In genomic region chr11:61812736-61813411, GRCh38 we compare ENCODE assay signal across 25 cellular contexts. TPM values are rescaled to one million over a fixed set of nuclear protein-coding genes. Genes with fewer than 3 reads are reported as not detected.
DNase-seq lines count a peak whose midpoint lies in the region; ATAC-seq and TF ChIP-seq lines count a peak whose summit lies in the region.
"Had no signal": no experiment of that assay in that cellular context is flagged by ENCODE, and none has a peak within 500 bp of the region (broad histone marks: within the 10 kb centered on the region; RNA-seq: fewer than 3 reads in every experiment).

No MANE protein-coding gene starts in this region.

- H3K9me3 Mint-ChIP-seq in brain: peaks cover 0 to 4% (median 0%) of the 10 kb centered on the region in 5 experiments
- H3K9me3 Mint-ChIP-seq in neural crest cell: peaks cover 9% of the 10 kb centered on the region
- peaks cover 11% of the 10 kb centered on the region for H3K9me3 Mint-ChIP-seq in type B pancreatic cell
- H3K9me3 Mint-ChIP-seq in activated CD4-positive, alpha-beta memory T cell treated with anti-CD3 and anti-CD28 coated beads, Interleukin-2, amount 10 ng/mL, durations not matched to agents 7 days and 5 days: no peaks in the 10 kb centered on the region
- H3K9me3 Mint-ChIP-seq: GM23338 had no signal

- no peak overlapping the region for H3K4me2 ChIP-seq in DND-41 (ENCODE audit: insufficient read depth, low read length)
- H3K4me2 ChIP-seq: A549, GM23338 had no signal

- ATAC-seq in DND-41 (ENCODE audit: insufficient read depth, low read depth): no peak
- ATAC-seq in GM21786 (IDR thresholded peaks at IDR 0.05; ENCODE audit: unreplicated experiment): no peak
- ATAC-seq: A549, GM23338, HCT116, PC-3, Right ventricle myocardium inferior, SK-N-SH treated with all-trans-retinoic acid at 6 μM for 48 hours had no signal

- intact Hi-C loops in A673 (cut with micrococcal nuclease; ENCODE audit: unreplicated experiment): no loop called here

- H3K4me1 ChIP-seq in A673 (ENCODE audit: insufficient read depth, low read length, poor library complexity, severe bottlenecking) (peaks cover 28% of the 10 kb centered on the region), DND-41 (ENCODE audit: insufficient read depth, low read length) (peaks cover 25% of the 10 kb centered on the region)
- H3K4me1 ChIP-seq: SJCRH30 had no signal

- no peak overlapping the region for H3K9ac ChIP-seq in DND-41 (ENCODE audit: low read depth, low read length)

- H3K4me3 ChIP-seq in A673 (ENCODE audit: low read depth, low read length, poor library complexity, severe bottlenecking): no peak overlapping the region
- no peak overlapping the region for H3K4me3 ChIP-seq in DND-41 (ENCODE audit: low read depth in 1 of 2, low read length in 2 of 2)
- H3K4me3 ChIP-seq: A549, GM23338, MG63, SJCRH30 had no signal

- H3K79me2 ChIP-seq in DND-41 (ENCODE audit: insufficient read depth, low read length): peaks cover 85% of the 10 kb centered on the region

- no peak overlapping the region for H2AFZ ChIP-seq in DND-41 (ENCODE audit: low read depth, low read length)
- H2AFZ ChIP-seq: GM23338 had no signal

- H3K36me3 Mint-ChIP-seq in brain (peaks cover 63% of the 10 kb centered on the region), neural crest cell (ENCODE audit: low read depth) (peaks cover 44% of the 10 kb centered on the region), type B pancreatic cell (peaks cover 29% of the 10 kb centered on the region)
- peaks cover 53% of the 10 kb centered on the region for H3K36me3 Mint-ChIP-seq in activated CD4-positive, alpha-beta memory T cell treated with anti-CD3 and anti-CD28 coated beads, Interleukin-2, amount 10 ng/mL, durations not matched to agents 7 days and 5 days (ENCODE audit: low read depth)

- H3K9me3 ChIP-seq in A673 (ENCODE audit: low read depth, low read length, poor library complexity, severe bottlenecking) (no peaks in the 10 kb centered on the region), DND-41 (ENCODE audit: insufficient read depth, low read length, severe bottlenecking) (no peaks in the 10 kb centered on the region)
- H3K9me3 ChIP-seq: A549, MG63, SJCRH30 had no signal

- H3K27me3 Mint-ChIP-seq in brain (peaks cover 3% of the 10 kb centered on the region), neural crest cell (ENCODE audit: low read depth) (no peaks in the 10 kb centered on the region), type B pancreatic cell (no peaks in the 10 kb centered on the region)
- H3K27me3 Mint-ChIP-seq in activated CD4-positive, alpha-beta memory T cell treated with anti-CD3 and anti-CD28 coated beads, Interleukin-2, amount 10 ng/mL, durations not matched to agents 7 days and 5 days: peaks cover 9% of the 10 kb centered on the region

- no peak for TF ChIP-seq CTCF in A673 (conservative IDR thresholded peaks at IDR 0.05; ENCODE audit: low read depth, low read length)
- TF ChIP-seq CTCF in DND-41 (IDR thresholded peaks at IDR 0.05; ENCODE audit: borderline replicate concordance, extremely low read depth, low read length, poor library complexity, severe bottlenecking): no peak
- TF ChIP-seq CTCF in brain (conservative IDR thresholded peaks at IDR 0.05): no peak
- no peak for TF ChIP-seq CTCF in neural crest cell (conservative IDR thresholded peaks at IDR 0.05)
- no peak for TF ChIP-seq CTCF in type B pancreatic cell (conservative IDR thresholded peaks at IDR 0.05)

- H3K4me3 Mint-ChIP-seq in brain (peak overlapping the region in 3 of 5 experiments; percentile 13 to 34 (median 20)), neural crest cell (peak overlapping the region; percentile 61), type B pancreatic cell (no peak overlapping the region)
- no peak overlapping the region for H3K4me3 Mint-ChIP-seq in activated CD4-positive, alpha-beta memory T cell treated with anti-CD3 and anti-CD28 coated beads, Interleukin-2, amount 10 ng/mL, durations not matched to agents 7 days and 5 days
- H3K4me3 Mint-ChIP-seq: CD14-positive monocyte, GM23338 had no signal

- DNase-seq in A673 (ENCODE audit: low spot score) (no peak), DND-41 (no peak), neural crest cell (ENCODE audit: low read depth, low spot score) (no peak), type B pancreatic cell (ENCODE audit: extremely low spot score, unreplicated experiment) (no peak)
- no peak for DNase-seq in activated CD4-positive, alpha-beta memory T cell treated with anti-CD3 and anti-CD28 coated beads, Interleukin-2, amount 10 ng/mL, durations not matched to agents 7 days and 5 days
- DNase-seq in activated T-cell treated with anti-CD3 and anti-CD28 coated beads, Interleukin-2, amount 50 U/mL, for 1 hour: no peak
- DNase-seq: DMS153; KBM-7; MG63; NCI-H2029; NCI-H446 treated with DMSO at 0.1 percent for 48 hours; NCI-H526; NCI-H82; NK-92 treated with Interleukin-12 subunit alpha and Interleukin-12 subunit beta, amount 100 ng/mL, for 24 hours; PC-3; SJCRH30 had no signal

- POLR2A ChIA-PET in A673 (lab: Charles Lee; ENCODE audit: low non-redundant PET): no interaction called here
- POLR2A ChIA-PET in activated CD4-positive, alpha-beta memory T cell treated with anti-CD3 and anti-CD28 coated beads, Interleukin-2, amount 10 ng/mL, durations not matched to agents 7 days and 5 days (lab: Charles Lee): interaction anchor here (0.8 to 5.3 kb wide), 3 partner anchors 11 to 19 kb away, joined by 3 to 81 read pairs (median 6); partner anchors contain the start of genes FEN1 and TMEM258

- peaks cover 28% of the 10 kb centered on the region for H3K4me1 Mint-ChIP-seq in brain
- H3K4me1 Mint-ChIP-seq in neural crest cell: peaks cover 20% of the 10 kb centered on the region
- H3K4me1 Mint-ChIP-seq in type B pancreatic cell (ENCODE audit: unreplicated experiment): peaks cover 12% of the 10 kb centered on the region
- peaks cover 11% of the 10 kb centered on the region for H3K4me1 Mint-ChIP-seq in activated CD4-positive, alpha-beta memory T cell treated with anti-CD3 and anti-CD28 coated beads, Interleukin-2, amount 10 ng/mL, durations not matched to agents 7 days and 5 days

- CTCF ChIA-PET in A673 (lab: Charles Lee): no interaction called here
- CTCF ChIA-PET in activated CD4-positive, alpha-beta memory T cell treated with anti-CD3 and anti-CD28 coated beads, Interleukin-2, amount 10 ng/mL, durations not matched to agents 7 days and 5 days (lab: Charles Lee): interaction anchor here (6.5 kb wide), 1 partner anchor 16 kb away, joined by 81 read pairs; no protein-coding TSS in a partner anchor

- no TSS peak for BruUV-seq in A673 (replicated peaks; lab: Mats Ljungman, UMichigan)

- H3K27me3 ChIP-seq in A673 (replicated peaks; ENCODE audit: insufficient read depth, low read depth, low read length, poor library complexity) (no peaks in the 10 kb centered on the region), DND-41 (ENCODE audit: insufficient read depth, low read length, poor library complexity) (no peaks in the 10 kb centered on the region)
- H3K27me3 ChIP-seq: MG63, SJCRH30 had no signal

- peaks cover 36% of the 10 kb centered on the region for H4K20me1 ChIP-seq in DND-41 (ENCODE audit: insufficient read depth, low read length)

- H3K27ac Mint-ChIP-seq in brain (peak overlapping the region in 4 of 5 experiments; percentile 11 to 87 (median 27)), neural crest cell (ENCODE audit: unreplicated experiment) (peak overlapping the region; percentile 50), type B pancreatic cell (no peak overlapping the region)
- no peak overlapping the region for H3K27ac Mint-ChIP-seq in activated CD4-positive, alpha-beta memory T cell treated with anti-CD3 and anti-CD28 coated beads, Interleukin-2, amount 10 ng/mL, durations not matched to agents 7 days and 5 days
- H3K27ac Mint-ChIP-seq: CD14-positive monocyte, GM23338 had no signal

- H3K36me3 ChIP-seq in A673 (ENCODE audit: insufficient read depth, low read length, poor library complexity, severe bottlenecking) (peaks cover 71% of the 10 kb centered on the region), DND-41 (ENCODE audit: insufficient read depth, low read length) (peaks cover 79% of the 10 kb centered on the region)

- H3K27ac ChIP-seq in A673 (ENCODE audit: low read depth, low read length, poor library complexity, severe bottlenecking): peak overlapping the region; percentile 62
- peak overlapping the region; percentile 18; the same call in 1 of the 2 replicates for H3K27ac ChIP-seq in DND-41 (ENCODE audit: low read length)
- H3K27ac ChIP-seq: A549, SJCRH30 had no signal

RNA-seq across cellular contexts. Expression of gene FADS1, which starts 3.9 kb away (rescaled TPM):
- total RNA-seq in A673 (2021) (442 and 490 TPM in 2 replicates), neural crest cell (245 and 248 TPM in 2 replicates), type B pancreatic cell (ENCODE audit: low replicate concordance) (34.2 and 90.0 TPM in 2 replicates)
- 103 TPM for polyA plus RNA-seq in brain (ENCODE audit: insufficient read depth, low read depth, low replicate concordance)
- 10 to 100 TPM; 63.6 to 68.2 TPM for total RNA-seq in activated CD4-positive, alpha-beta memory T cell treated with anti-CD3 and anti-CD28 coated beads, Interleukin-2, amount 10 ng/mL, durations not matched to agents 7 days and 5 days

RNA-seq across cellular contexts. Expression of gene FADS2, which starts 15.2 kb away (rescaled TPM):
- total RNA-seq in A673 (2021) (1,097 and 1,272 TPM in 2 replicates), neural crest cell (939 and 976 TPM in 2 replicates), type B pancreatic cell (ENCODE audit: low replicate concordance) (127 and 205 TPM in 2 replicates)
- 266 TPM for polyA plus RNA-seq in brain (ENCODE audit: insufficient read depth, low read depth, low replicate concordance)
- 100 to 1,000 TPM; 251 to 253 TPM for total RNA-seq in activated CD4-positive, alpha-beta memory T cell treated with anti-CD3 and anti-CD28 coated beads, Interleukin-2, amount 10 ng/mL, durations not matched to agents 7 days and 5 days
- total RNA-seq: HT-29 had no signal

RNA-seq across cellular contexts. Expression of gene FEN1, which starts 20.2 kb away (rescaled TPM):
- total RNA-seq in A673 (2021) (140 and 152 TPM in 2 replicates), neural crest cell (99.6 TPM in 2 replicates), type B pancreatic cell (ENCODE audit: low replicate concordance) (27.7 and 44.6 TPM in 2 replicates)
- polyA plus RNA-seq in brain (ENCODE audit: insufficient read depth, low read depth, low replicate concordance): 74.9 TPM
- 100 to 1,000 TPM; 104 to 105 TPM for total RNA-seq in activated CD4-positive, alpha-beta memory T cell treated with anti-CD3 and anti-CD28 coated beads, Interleukin-2, amount 10 ng/mL, durations not matched to agents 7 days and 5 days

RNA-seq across cellular contexts. Expression of gene TMEM258, which starts 20.5 kb away (rescaled TPM):
- 138 and 139 TPM in 2 replicates for total RNA-seq in A673 (2021)
- polyA plus RNA-seq in brain (ENCODE audit: insufficient read depth, low read depth, low replicate concordance): 370 TPM
- 162 and 174 TPM in 2 replicates for total RNA-seq in neural crest cell
- total RNA-seq in type B pancreatic cell (ENCODE audit: low replicate concordance): 158 and 162 TPM in 2 replicates
- total RNA-seq in activated CD4-positive, alpha-beta memory T cell treated with anti-CD3 and anti-CD28 coated beads, Interleukin-2, amount 10 ng/mL, durations not matched to agents 7 days and 5 days: 100 to 1,000 TPM; 192 to 196 TPM

Comparison
In these comparisons a context has a peak if more than half of its experiments do, and no peak if none do; other contexts are left out.
1. H3K27ac Mint-ChIP-seq: peak in brain (4 of 5) and neural crest cell (single experiment); none in type B pancreatic cell (single experiment) and activated CD4-positive, alpha-beta memory T cell treated with anti-CD3 and anti-CD28 coated beads, Interleukin-2, amount 10 ng/mL, durations not matched to agents 7 days and 5 days (single experiment).
2. H3K4me3 Mint-ChIP-seq: peak in brain (3 of 5) and neural crest cell (single experiment); none in type B pancreatic cell (single experiment) and activated CD4-positive, alpha-beta memory T cell treated with anti-CD3 and anti-CD28 coated beads, Interleukin-2, amount 10 ng/mL, durations not matched to agents 7 days and 5 days (single experiment).